28 cellular contexts compared by ENCODE assay signal in genomic region chr5:40521108-40521785, GRCh38.
A peak's percentile ranks its signal among the peaks of the same experiment; 100 is the strongest.
DNase-seq lines count a peak whose midpoint lies in the region; ATAC-seq and TF ChIP-seq lines count a peak whose summit lies in the region.
"Had no signal": no experiment of that assay in that cellular context is flagged by ENCODE, and none has a peak within 500 bp of the region (broad histone marks: within the 10 kb centered on the region; RNA-seq: fewer than 3 reads in every experiment).

No MANE protein-coding gene starts in this region.

- TF ChIP-seq CTCF in HFFc6 (IDR thresholded peaks at IDR 0.05) = no peak

- peaks cover 16% of the 10 kb centered on the region for H3K4me1 ChIP-seq in BLaER1
- H3K4me1 ChIP-seq: BE2C, esophagus muscularis mucosa, left ventricle myocardium inferior, thyroid gland, uterus had no signal

- no peak for TF ChIP-seq POLR2A in GM18505 (IDR thresholded peaks at IDR 0.05; ENCODE audit: borderline replicate concordance, extremely low read depth, insufficient read depth, insufficient read length)

- ATAC-seq in left lobe of liver (peak; percentile 75), HG02588 (IDR thresholded peaks at IDR 0.05; ENCODE audit: unreplicated experiment) (no peak), GM18505 (IDR thresholded peaks at IDR 0.05; ENCODE audit: unreplicated experiment) (no peak)
- ATAC-seq: activated CD8-positive, alpha-beta memory T cell treated with anti-CD3 and anti-CD28 coated beads, Interleukin-2, amount 10 ng/mL, durations not matched to agents 7 days and 5 days; activated T-cell treated with anti-CD3 and anti-CD28 coated beads, Interleukin-2, amount 50 U/mL, for 4 hours; foreskin keratinocyte; sciatic nerve had no signal

- no peak overlapping the region for H3K4me3 ChIP-seq in BLaER1
- H3K4me3 ChIP-seq: esophagus muscularis mucosa, left ventricle myocardium inferior, thyroid gland, uterus had no signal

- no peak overlapping the region for H3K9ac ChIP-seq in BLaER1

- H3K27me3 Mint-ChIP-seq in HFFc6 (ENCODE audit: insufficient read depth) = peaks cover 4% of the 10 kb centered on the region
- H3K27me3 Mint-ChIP-seq: activated CD8-positive, alpha-beta memory T cell treated with anti-CD3 and anti-CD28 coated beads, Interleukin-2, amount 10 ng/mL, durations not matched to agents 7 days and 5 days had no signal

- DNase-seq in HFFc6 (no peak), NCI-H774 (lab: John Stamatoyannopoulos, UW) (peak; percentile 60), left lobe of liver (ENCODE audit: low spot score) (no peak), NOMO-1 (lab: John Stamatoyannopoulos, UW; ENCODE audit: unreplicated experiment in 2 of 2) (no peak), T-helper 1 cell (no peak)
- DNase-seq: activated CD4-positive, alpha-beta T cell treated with anti-CD3 and anti-CD28 coated beads, Interleukin-2, amount 50 U/mL, for 4 hours; activated CD8-positive, alpha-beta memory T cell treated with anti-CD3 and anti-CD28 coated beads, Interleukin-2, amount 10 ng/mL, durations not matched to agents 7 days and 5 days; activated T-cell treated with anti-CD3 and anti-CD28 coated beads, Interleukin-2, amount 50 U/mL, for 4 hours; BE2C; central memory CD4-positive, alpha-beta T cell; cortex of kidney; foreskin keratinocyte; head of caudate nucleus; left ventricle myocardium inferior; mesendoderm; NCI-H1092 treated with DMSO at 0.1 percent for 48 hours; NCI-H187; NCI-H526 treated with DMSO at 0.1 percent for 48 hours; RPMI8226; stimulated activated CD4-positive, alpha-beta T cell treated with anti-CD3 and anti-CD28 coated beads, Interleukin-4, amount 100 ng/mL, for 24 hours; thyroid gland; uterus had no signal

- no peak overlapping the region for H3K27ac Mint-ChIP-seq in HFFc6
- H3K27ac Mint-ChIP-seq: activated CD8-positive, alpha-beta memory T cell treated with anti-CD3 and anti-CD28 coated beads, Interleukin-2, amount 10 ng/mL, durations not matched to agents 7 days and 5 days had no signal

- H3K27me3 ChIP-seq in BLaER1 = no peaks in the 10 kb centered on the region
- H3K27me3 ChIP-seq: BE2C, esophagus muscularis mucosa, foreskin keratinocyte, thyroid gland, uterus had no signal

- no peak overlapping the region for H3K27ac ChIP-seq in BLaER1
- H3K27ac ChIP-seq: esophagus muscularis mucosa, foreskin keratinocyte, left ventricle myocardium inferior, thyroid gland, uterus had no signal

- no peaks in the 10 kb centered on the region for H3K36me3 ChIP-seq in BLaER1
- H3K36me3 ChIP-seq: BE2C, esophagus muscularis mucosa, left ventricle myocardium inferior, thyroid gland, uterus had no signal

- H4K20me1 ChIP-seq in BLaER1 = no peaks in the 10 kb centered on the region

- peak overlapping the region; percentile 53 for H3K4me2 ChIP-seq in BLaER1

- peaks cover 26% of the 10 kb centered on the region for H3K4me1 Mint-ChIP-seq in HFFc6 (ENCODE audit: low read depth)
- H3K4me1 Mint-ChIP-seq: neural crest cell had no signal

- no peaks in the 10 kb centered on the region; the same call in 1 of the 2 replicates for H3K36me3 Mint-ChIP-seq in HFFc6 (ENCODE audit: low read depth)

- no peaks in the 10 kb centered on the region for H3K9me3 Mint-ChIP-seq in HFFc6
- H3K9me3 Mint-ChIP-seq: activated T-cell treated with anti-CD3 and anti-CD28 coated beads, Interleukin-2, amount 50 U/mL, for 4 hours had no signal

- H3K9me3 ChIP-seq in BLaER1 = 0 out of 2 replicates have a peak, but pooled peaks cover 4% of the 10 kb centered on the region
- H3K9me3 ChIP-seq: BE2C, esophagus muscularis mucosa, thyroid gland, uterus had no signal

- peak overlapping the region; percentile 11; the same call in 1 of the 2 replicates for H3K4me3 Mint-ChIP-seq in HFFc6
- H3K4me3 Mint-ChIP-seq: activated CD8-positive, alpha-beta memory T cell treated with anti-CD3 and anti-CD28 coated beads, Interleukin-2, amount 10 ng/mL, durations not matched to agents 7 days and 5 days; activated T-cell treated with anti-CD3 and anti-CD28 coated beads, Interleukin-2, amount 50 U/mL, for 4 hours; neural crest cell had no signal
